Comparison of ENCODE assay signal across 1 cellular context in the genomic region with DNA sequence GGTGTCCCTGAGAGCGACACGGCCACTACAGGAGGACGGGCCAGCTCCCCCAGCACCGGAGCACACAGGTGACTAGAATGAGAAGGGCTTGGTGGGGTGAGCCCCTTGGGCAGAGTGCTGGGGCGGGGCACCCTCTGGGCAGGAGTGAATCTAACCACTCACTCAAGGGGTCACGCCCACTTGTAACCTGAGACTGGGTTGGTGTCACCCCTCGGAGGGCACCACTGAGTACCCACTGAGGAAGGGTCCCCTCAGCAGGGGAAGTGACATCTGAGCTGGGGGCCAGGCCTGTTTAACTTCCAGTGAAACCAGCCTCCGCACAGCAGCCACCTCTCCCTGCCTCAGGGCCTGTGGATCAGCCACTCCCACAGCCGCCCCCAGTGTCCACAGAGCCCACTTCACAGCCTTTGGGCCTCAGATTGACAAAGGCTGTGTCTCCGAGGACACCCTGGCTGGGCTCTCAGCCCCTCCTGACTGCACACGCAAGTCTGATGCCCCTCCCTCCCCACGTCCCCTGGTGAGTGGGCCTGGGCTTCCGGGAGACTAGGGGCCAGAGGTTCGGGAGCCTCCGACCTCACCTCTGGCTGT.
TF ChIP-seq lines count a peak whose summit lies in the region.

No MANE protein-coding gene starts in this region.

TF ChIP-seq in GM23338, 12 proteins besides CTCF, POLR2A, EP300 and RAD21:
- TF ChIP-seq, protein P1, sequence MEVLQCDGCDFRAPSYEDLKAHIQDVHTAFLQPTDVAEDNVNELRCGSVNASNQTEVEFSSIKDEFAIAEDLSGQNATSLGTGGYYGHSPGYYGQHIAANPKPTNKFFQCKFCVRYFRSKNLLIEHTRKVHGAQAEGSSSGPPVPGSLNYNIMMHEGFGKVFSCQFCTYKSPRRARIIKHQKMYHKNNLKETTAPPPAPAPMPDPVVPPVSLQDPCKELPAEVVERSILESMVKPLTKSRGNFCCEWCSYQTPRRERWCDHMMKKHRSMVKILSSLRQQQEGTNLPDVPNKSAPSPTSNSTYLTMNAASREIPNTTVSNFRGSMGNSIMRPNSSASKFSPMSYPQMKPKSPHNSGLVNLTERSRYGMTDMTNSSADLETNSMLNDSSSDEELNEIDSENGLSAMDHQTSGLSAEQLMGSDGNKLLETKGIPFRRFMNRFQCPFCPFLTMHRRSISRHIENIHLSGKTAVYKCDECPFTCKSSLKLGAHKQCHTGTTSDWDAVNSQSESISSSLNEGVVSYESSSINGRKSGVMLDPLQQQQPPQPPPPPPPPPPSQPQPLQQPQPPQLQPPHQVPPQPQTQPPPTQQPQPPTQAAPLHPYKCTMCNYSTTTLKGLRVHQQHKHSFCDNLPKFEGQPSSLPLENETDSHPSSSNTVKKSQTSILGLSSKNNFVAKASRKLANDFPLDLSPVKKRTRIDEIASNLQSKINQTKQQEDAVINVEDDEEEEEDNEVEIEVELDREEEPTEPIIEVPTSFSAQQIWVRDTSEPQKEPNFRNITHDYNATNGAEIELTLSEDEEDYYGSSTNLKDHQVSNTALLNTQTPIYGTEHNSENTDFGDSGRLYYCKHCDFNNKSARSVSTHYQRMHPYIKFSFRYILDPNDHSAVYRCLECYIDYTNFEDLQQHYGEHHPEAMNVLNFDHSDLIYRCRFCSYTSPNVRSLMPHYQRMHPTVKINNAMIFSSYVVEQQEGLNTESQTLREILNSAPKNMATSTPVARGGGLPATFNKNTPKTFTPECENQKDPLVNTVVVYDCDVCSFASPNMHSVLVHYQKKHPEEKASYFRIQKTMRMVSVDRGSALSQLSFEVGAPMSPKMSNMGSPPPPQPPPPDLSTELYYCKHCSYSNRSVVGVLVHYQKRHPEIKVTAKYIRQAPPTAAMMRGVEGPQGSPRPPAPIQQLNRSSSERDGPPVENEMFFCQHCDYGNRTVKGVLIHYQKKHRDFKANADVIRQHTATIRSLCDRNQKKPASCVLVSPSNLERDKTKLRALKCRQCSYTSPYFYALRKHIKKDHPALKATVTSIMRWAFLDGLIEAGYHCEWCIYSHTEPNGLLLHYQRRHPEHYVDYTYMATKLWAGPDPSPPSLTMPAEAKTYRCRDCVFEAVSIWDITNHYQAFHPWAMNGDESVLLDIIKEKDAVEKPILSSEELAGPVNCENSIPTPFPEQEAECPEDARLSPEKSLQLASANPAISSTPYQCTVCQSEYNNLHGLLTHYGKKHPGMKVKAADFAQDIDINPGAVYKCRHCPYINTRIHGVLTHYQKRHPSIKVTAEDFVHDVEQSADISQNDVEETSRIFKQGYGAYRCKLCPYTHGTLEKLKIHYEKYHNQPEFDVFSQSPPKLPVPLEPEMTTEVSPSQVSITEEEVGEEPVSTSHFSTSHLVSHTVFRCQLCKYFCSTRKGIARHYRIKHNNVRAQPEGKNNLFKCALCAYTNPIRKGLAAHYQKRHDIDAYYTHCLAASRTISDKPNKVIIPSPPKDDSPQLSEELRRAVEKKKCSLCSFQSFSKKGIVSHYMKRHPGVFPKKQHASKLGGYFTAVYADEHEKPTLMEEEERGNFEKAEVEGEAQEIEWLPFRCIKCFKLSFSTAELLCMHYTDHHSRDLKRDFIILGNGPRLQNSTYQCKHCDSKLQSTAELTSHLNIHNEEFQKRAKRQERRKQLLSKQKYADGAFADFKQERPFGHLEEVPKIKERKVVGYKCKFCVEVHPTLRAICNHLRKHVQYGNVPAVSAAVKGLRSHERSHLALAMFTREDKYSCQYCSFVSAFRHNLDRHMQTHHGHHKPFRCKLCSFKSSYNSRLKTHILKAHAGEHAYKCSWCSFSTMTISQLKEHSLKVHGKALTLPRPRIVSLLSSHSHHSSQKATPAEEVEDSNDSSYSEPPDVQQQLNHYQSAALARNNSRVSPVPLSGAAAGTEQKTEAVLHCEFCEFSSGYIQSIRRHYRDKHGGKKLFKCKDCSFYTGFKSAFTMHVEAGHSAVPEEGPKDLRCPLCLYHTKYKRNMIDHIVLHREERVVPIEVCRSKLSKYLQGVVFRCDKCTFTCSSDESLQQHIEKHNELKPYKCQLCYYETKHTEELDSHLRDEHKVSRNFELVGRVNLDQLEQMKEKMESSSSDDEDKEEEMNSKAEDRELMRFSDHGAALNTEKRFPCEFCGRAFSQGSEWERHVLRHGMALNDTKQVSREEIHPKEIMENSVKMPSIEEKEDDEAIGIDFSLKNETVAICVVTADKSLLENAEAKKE (CRISPR knock-in tag; IDR thresholded peaks at IDR 0.05) = no peak
- no peak for TF ChIP-seq ZNF114 (CRISPR knock-in tag; IDR thresholded peaks at IDR 0.05)
- TF ChIP-seq CREB1 (CRISPR knock-in tag; IDR thresholded peaks at IDR 0.05; ENCODE audit: low read depth) = no peak
- no peak for TF ChIP-seq NANOG (IDR thresholded peaks at IDR 0.05; ENCODE audit: borderline replicate concordance)
- TF ChIP-seq, protein P2, sequence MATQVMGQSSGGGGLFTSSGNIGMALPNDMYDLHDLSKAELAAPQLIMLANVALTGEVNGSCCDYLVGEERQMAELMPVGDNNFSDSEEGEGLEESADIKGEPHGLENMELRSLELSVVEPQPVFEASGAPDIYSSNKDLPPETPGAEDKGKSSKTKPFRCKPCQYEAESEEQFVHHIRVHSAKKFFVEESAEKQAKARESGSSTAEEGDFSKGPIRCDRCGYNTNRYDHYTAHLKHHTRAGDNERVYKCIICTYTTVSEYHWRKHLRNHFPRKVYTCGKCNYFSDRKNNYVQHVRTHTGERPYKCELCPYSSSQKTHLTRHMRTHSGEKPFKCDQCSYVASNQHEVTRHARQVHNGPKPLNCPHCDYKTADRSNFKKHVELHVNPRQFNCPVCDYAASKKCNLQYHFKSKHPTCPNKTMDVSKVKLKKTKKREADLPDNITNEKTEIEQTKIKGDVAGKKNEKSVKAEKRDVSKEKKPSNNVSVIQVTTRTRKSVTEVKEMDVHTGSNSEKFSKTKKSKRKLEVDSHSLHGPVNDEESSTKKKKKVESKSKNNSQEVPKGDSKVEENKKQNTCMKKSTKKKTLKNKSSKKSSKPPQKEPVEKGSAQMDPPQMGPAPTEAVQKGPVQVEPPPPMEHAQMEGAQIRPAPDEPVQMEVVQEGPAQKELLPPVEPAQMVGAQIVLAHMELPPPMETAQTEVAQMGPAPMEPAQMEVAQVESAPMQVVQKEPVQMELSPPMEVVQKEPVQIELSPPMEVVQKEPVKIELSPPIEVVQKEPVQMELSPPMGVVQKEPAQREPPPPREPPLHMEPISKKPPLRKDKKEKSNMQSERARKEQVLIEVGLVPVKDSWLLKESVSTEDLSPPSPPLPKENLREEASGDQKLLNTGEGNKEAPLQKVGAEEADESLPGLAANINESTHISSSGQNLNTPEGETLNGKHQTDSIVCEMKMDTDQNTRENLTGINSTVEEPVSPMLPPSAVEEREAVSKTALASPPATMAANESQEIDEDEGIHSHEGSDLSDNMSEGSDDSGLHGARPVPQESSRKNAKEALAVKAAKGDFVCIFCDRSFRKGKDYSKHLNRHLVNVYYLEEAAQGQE (IDR thresholded peaks at IDR 0.05; ENCODE audit: unreplicated experiment) = no peak
- TF ChIP-seq, protein P3, sequence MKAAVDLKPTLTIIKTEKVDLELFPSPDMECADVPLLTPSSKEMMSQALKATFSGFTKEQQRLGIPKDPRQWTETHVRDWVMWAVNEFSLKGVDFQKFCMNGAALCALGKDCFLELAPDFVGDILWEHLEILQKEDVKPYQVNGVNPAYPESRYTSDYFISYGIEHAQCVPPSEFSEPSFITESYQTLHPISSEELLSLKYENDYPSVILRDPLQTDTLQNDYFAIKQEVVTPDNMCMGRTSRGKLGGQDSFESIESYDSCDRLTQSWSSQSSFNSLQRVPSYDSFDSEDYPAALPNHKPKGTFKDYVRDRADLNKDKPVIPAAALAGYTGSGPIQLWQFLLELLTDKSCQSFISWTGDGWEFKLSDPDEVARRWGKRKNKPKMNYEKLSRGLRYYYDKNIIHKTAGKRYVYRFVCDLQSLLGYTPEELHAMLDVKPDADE (IDR thresholded peaks at IDR 0.05) = no peak
- TF ChIP-seq EZH2 (IDR thresholded peaks at IDR 0.05; ENCODE audit: low read depth, unreplicated experiment) = no peak
- no peak for TF ChIP-seq STAT1 (IDR thresholded peaks at IDR 0.05; ENCODE audit: unreplicated experiment)
- TF ChIP-seq EZH2phosphoT487 (IDR thresholded peaks at IDR 0.05; ENCODE audit: unreplicated experiment) = no peak
